In genomic region chr11:32297629-32298028, GRCh38 we compare ENCODE assay signal across 8 cellular contexts.
A peak's percentile ranks its signal among the peaks of the same experiment; 100 is the strongest.
DNase-seq lines count a peak whose midpoint lies in the region; ATAC-seq and TF ChIP-seq lines count a peak whose summit lies in the region.
"Had no signal": no experiment of that assay in that cellular context is flagged by ENCODE, and none has a peak within 500 bp of the region (broad histone marks: within the 10 kb centered on the region; RNA-seq: fewer than 3 reads in every experiment).

No MANE protein-coding gene starts in this region.

- H3K4me3 ChIP-seq in GM06990 (replicated peaks; ENCODE audit: low read depth, low read length) (no peak overlapping the region), kidney epithelial cell (ENCODE audit: low read depth, low read length) (no peak overlapping the region)

- TF ChIP-seq CTCF in GM06990 (IDR thresholded peaks at IDR 0.05; ENCODE audit: insufficient read depth, low read length, poor library complexity, severe bottlenecking) (peak; percentile 30), kidney epithelial cell (IDR thresholded peaks at IDR 0.05; ENCODE audit: insufficient read depth, low read length, poor library complexity, severe bottlenecking) (peak; percentile 36)

- H3K9me3 ChIP-seq in T-helper 17 cell (ENCODE audit: control insufficient read depth, low read length, poor library complexity, severe bottlenecking) = no peaks in the 10 kb centered on the region
- H3K9me3 ChIP-seq: neutrophil had no signal

- H3K4me1 Mint-ChIP-seq in T-helper 17 cell = peaks cover 6% of the 10 kb centered on the region

- H3K27me3 ChIP-seq in GM06990 (replicated peaks; ENCODE audit: control insufficient read depth, insufficient read depth, low read length) (no peaks in the 10 kb centered on the region; the same call in 1 of the 2 replicates), kidney epithelial cell (ENCODE audit: control insufficient read depth, insufficient read depth, low read length) (no peaks in the 10 kb centered on the region)
- H3K27me3 ChIP-seq: neutrophil had no signal

- DNase-seq in GM06990 (ENCODE audit: extremely low read depth, insufficient read length) (no peak), M059J (ENCODE audit: low read depth) (peak; percentile 49), T-helper 17 cell (no peak), kidney epithelial cell (ENCODE audit: low read depth) (no peak), activated gamma-delta T cell treated with Interleukin-2 at 50 U/mL for 16 hours (no peak)

- no peaks in the 10 kb centered on the region for H3K36me3 Mint-ChIP-seq in T-helper 17 cell (ENCODE audit: low read depth)

- peaks cover 15% of the 10 kb centered on the region for H3K27me3 Mint-ChIP-seq in T-helper 17 cell

- no peak overlapping the region for H3K4me3 Mint-ChIP-seq in T-helper 17 cell

- H3K36me3 ChIP-seq in GM06990 (ENCODE audit: control insufficient read depth, insufficient read depth, low read length) (no peaks in the 10 kb centered on the region), kidney epithelial cell (ENCODE audit: control insufficient read depth, insufficient read depth, low read length) (no peaks in the 10 kb centered on the region)
- H3K36me3 ChIP-seq: neutrophil had no signal

- ATAC-seq in T-helper 17 cell (peak; percentile 47), GM21447 (IDR thresholded peaks at IDR 0.05; ENCODE audit: unreplicated experiment) (no peak), GM21515 (IDR thresholded peaks at IDR 0.05; ENCODE audit: unreplicated experiment) (no peak)

- no peak overlapping the region for H3K27ac Mint-ChIP-seq in T-helper 17 cell
